In the genomic region with DNA sequence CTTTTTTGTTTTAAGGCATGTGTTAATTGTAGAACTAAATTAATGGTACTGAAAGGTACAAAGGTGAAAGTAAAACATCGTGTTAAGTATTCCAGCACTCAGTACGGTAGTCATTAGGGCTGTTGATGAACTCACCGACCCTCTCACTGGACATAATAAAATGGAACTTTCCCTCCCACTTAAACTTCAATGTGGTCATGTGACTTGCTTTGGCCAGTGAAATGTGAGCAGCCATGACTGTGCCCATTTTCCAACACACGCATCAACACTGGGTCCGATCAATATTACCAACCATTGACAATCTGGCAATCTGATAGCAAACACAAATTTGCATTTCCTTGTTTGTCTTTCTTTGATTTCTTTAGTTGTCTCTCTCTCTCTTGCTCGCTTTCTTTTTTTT, we compare ENCODE assay signal across 1 cellular context.
TF ChIP-seq lines count a peak whose summit lies in the region.

No MANE protein-coding gene starts in this region.

TF ChIP-seq in WTC11, 78 proteins besides CTCF, POLR2A, EP300 and RAD21 (continued from another document):
- TF ChIP-seq, protein P1, sequence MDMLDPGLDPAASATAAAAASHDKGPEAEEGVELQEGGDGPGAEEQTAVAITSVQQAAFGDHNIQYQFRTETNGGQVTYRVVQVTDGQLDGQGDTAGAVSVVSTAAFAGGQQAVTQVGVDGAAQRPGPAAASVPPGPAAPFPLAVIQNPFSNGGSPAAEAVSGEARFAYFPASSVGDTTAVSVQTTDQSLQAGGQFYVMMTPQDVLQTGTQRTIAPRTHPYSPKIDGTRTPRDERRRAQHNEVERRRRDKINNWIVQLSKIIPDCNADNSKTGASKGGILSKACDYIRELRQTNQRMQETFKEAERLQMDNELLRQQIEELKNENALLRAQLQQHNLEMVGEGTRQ (CRISPR knock-in tag; IDR thresholded peaks at IDR 0.05) = peak; percentile 41; the same call in 1 of the 2 replicates
